Comparison of ENCODE assay signal across 7 cellular contexts in genomic region chr2:230925879-230926765, GRCh38.
DNase-seq lines count a peak whose midpoint lies in the region; ATAC-seq and TF ChIP-seq lines count a peak whose summit lies in the region.

No MANE protein-coding gene starts in this region.

- peak; percentile 63 for TF ChIP-seq POLR2A in GM19193 (IDR thresholded peaks at IDR 0.05; ENCODE audit: extremely low read depth, insufficient read depth, insufficient read length)

- peak; percentile 45 for ATAC-seq in HG02938 (IDR thresholded peaks at IDR 0.05; ENCODE audit: unreplicated experiment)

- DNase-seq in activated T-cell treated with anti-CD3 and anti-CD28 coated beads, Interleukin-2, amount 50 U/mL, for 1 hour: peak; percentile 17
- peak; percentile 72 for DNase-seq in stimulated activated CD4-positive, alpha-beta T cell treated with anti-CD3 and anti-CD28 coated beads, Interleukin-15, amount 100 ng/mL, for 24 hours
- no peak for DNase-seq in UCSD-AML1 (lab: John Stamatoyannopoulos, UW; ENCODE audit: unreplicated experiment)
- no peak for DNase-seq in HuH-7.5 (ENCODE audit: low spot score)
- DNase-seq in inferior parietal cortex (ENCODE audit: extremely low spot score): no peak

Comparison
In these comparisons a context has a peak if more than half of its experiments do, and no peak if none do; other contexts are left out.
1. DNase-seq: peak in activated T-cell treated with anti-CD3 and anti-CD28 coated beads, Interleukin-2, amount 50 U/mL, for 1 hour (single experiment) and stimulated activated CD4-positive, alpha-beta T cell treated with anti-CD3 and anti-CD28 coated beads, Interleukin-15, amount 100 ng/mL, for 24 hours (single experiment); none in UCSD-AML1 (single experiment), HuH-7.5 (single experiment) and inferior parietal cortex (single experiment).